In genomic region chr4:76210502-76210901, GRCh38 we compare ENCODE assay signal across 11 cellular contexts. TPM values are rescaled to one million over a fixed set of nuclear protein-coding genes. Genes with fewer than 3 reads are reported as not detected.
DNase-seq lines count a peak whose midpoint lies in the region; ATAC-seq and TF ChIP-seq lines count a peak whose summit lies in the region.
"Had no signal": no experiment of that assay in that cellular context is flagged by ENCODE, and none has a peak within 500 bp of the region (broad histone marks: within the 10 kb centered on the region; RNA-seq: fewer than 3 reads in every experiment).

No MANE protein-coding gene starts in this region.

- no peaks in the 10 kb centered on the region for H3K9me3 Mint-ChIP-seq in CD8-positive, alpha-beta memory T cell
- H3K9me3 Mint-ChIP-seq in activated T-cell treated with anti-CD3 and anti-CD28 coated beads, Interleukin-2, amount 50 U/mL, for 4 hours: no peaks in the 10 kb centered on the region

- POLR2A ChIA-PET in CD8-positive, alpha-beta memory T cell (lab: Charles Lee): no interaction called here

- H3K36me3 Mint-ChIP-seq in CD8-positive, alpha-beta memory T cell: peaks cover 0 to 7% (median 1%) of the 10 kb centered on the region in 3 donors
- no peaks in the 10 kb centered on the region for H3K36me3 Mint-ChIP-seq in activated T-cell treated with anti-CD3 and anti-CD28 coated beads, Interleukin-2, amount 50 U/mL, for 4 hours (ENCODE audit: insufficient read depth)

- no peak for TF ChIP-seq CTCF in VCaP (conservative IDR thresholded peaks at IDR 0.05)
- no peak for TF ChIP-seq CTCF in hepatocyte (IDR thresholded peaks at IDR 0.05; ENCODE audit: poor library complexity)

- H3K27ac Mint-ChIP-seq in CD8-positive, alpha-beta memory T cell: peak overlapping the region in 5 of 8 donors; percentile 1 to 86 (median 29)

- no peak overlapping the region for H2AFZ ChIP-seq in hepatocyte

- no peak for DNase-seq in CD8-positive, alpha-beta memory T cell
- no peak for DNase-seq in hepatocyte (ENCODE audit: low spot score)
- DNase-seq in DMS153 (lab: John Stamatoyannopoulos, UW): no peak
- DNase-seq in T1000 (lab: John Stamatoyannopoulos, UW): no peak
- DNase-seq in activated T-cell treated with anti-CD3 and anti-CD28 coated beads, Interleukin-2, amount 50 U/mL, for 4 hours: no peak
- DNase-seq: activated CD4-positive, alpha-beta T cell treated with anti-CD3 and anti-CD28 coated beads, Interleukin-2, amount 50 U/mL, for 48 hours; NCI-H2171; occipital lobe had no signal

- peaks cover 0 to 2% of the 10 kb centered on the region in 2 donors for H3K27me3 Mint-ChIP-seq in CD8-positive, alpha-beta memory T cell
- H3K27me3 Mint-ChIP-seq in activated T-cell treated with anti-CD3 and anti-CD28 coated beads, Interleukin-2, amount 50 U/mL, for 4 hours (ENCODE audit: low read depth): no peaks in the 10 kb centered on the region

- H3K9me2 ChIP-seq in hepatocyte (replicated peaks; ENCODE audit: insufficient read depth): no peaks in the 10 kb centered on the region

- no peaks in the 10 kb centered on the region for H3K9me3 ChIP-seq in CD8-positive, alpha-beta memory T cell (ENCODE audit: low read length)
- no peaks in the 10 kb centered on the region for H3K9me3 ChIP-seq in hepatocyte (ENCODE audit: low read depth)

- peaks cover 50 to 80% (median 75%) of the 10 kb centered on the region in 3 donors for H3K4me1 Mint-ChIP-seq in CD8-positive, alpha-beta memory T cell
- H3K4me1 Mint-ChIP-seq in activated T-cell treated with anti-CD3 and anti-CD28 coated beads, Interleukin-2, amount 50 U/mL, for 4 hours (ENCODE audit: low read depth): peaks cover 51% of the 10 kb centered on the region

- H4K20me1 ChIP-seq in hepatocyte (ENCODE audit: insufficient read depth, poor library complexity, severe bottlenecking): peaks cover 19% of the 10 kb centered on the region

- H3K4me1 ChIP-seq in CD8-positive, alpha-beta memory T cell (ENCODE audit: insufficient read depth, low read length): peaks cover 33% of the 10 kb centered on the region
- H3K4me1 ChIP-seq in hepatocyte (ENCODE audit: insufficient read depth): peaks cover 56% of the 10 kb centered on the region

- WGBS in hepatocyte (ENCODE audit: low lambda C conversion rate, missing lambda C conversion rate): 81% methylated on average over 3 of the region's 3 CpGs

- no peak overlapping the region for H3K4me3 ChIP-seq in CD8-positive, alpha-beta memory T cell (ENCODE audit: low read length)
- H3K4me3 ChIP-seq in hepatocyte (no peak overlapping the region), skin epidermis (no peak overlapping the region)

- no peak for ATAC-seq in GM21515 (IDR thresholded peaks at IDR 0.05; ENCODE audit: unreplicated experiment)
- ATAC-seq in activated T-cell treated with anti-CD3 and anti-CD28 coated beads, Interleukin-2, amount 50 U/mL, for 4 hours: no peak

- H3K27me3 ChIP-seq in CD8-positive, alpha-beta memory T cell (ENCODE audit: insufficient read depth, low read length, poor library complexity, severe bottlenecking): no peaks in the 10 kb centered on the region
- no peaks in the 10 kb centered on the region for H3K27me3 ChIP-seq in hepatocyte

- peak overlapping the region in 1 of 7 donors; percentile 89 for H3K4me3 Mint-ChIP-seq in CD8-positive, alpha-beta memory T cell
- H3K4me3 Mint-ChIP-seq in activated T-cell treated with anti-CD3 and anti-CD28 coated beads, Interleukin-2, amount 50 U/mL, for 4 hours: no peak overlapping the region

- no peak overlapping the region for H3K27ac ChIP-seq in CD8-positive, alpha-beta memory T cell (ENCODE audit: low read depth, low read length)
- H3K27ac ChIP-seq in VCaP: peak overlapping the region; percentile 98
- H3K27ac ChIP-seq in hepatocyte: peak overlapping the region; percentile 6
- H3K27ac ChIP-seq in skin epidermis: peak overlapping the region in 18 of 21 experiments; percentile 0 to 98 (median 84)

- H3K79me2 ChIP-seq in hepatocyte: peaks cover 82% of the 10 kb centered on the region

- H3K4me2 ChIP-seq in hepatocyte: peak overlapping the region; percentile 85

- H3K36me3 ChIP-seq in CD8-positive, alpha-beta memory T cell (ENCODE audit: insufficient read depth, low read length): no peaks in the 10 kb centered on the region
- H3K36me3 ChIP-seq in hepatocyte (replicated peaks; ENCODE audit: insufficient read depth, low read depth): no peaks in the 10 kb centered on the region

- CTCF ChIA-PET in CD8-positive, alpha-beta memory T cell (lab: Charles Lee): interaction anchor here (8.6 kb wide), 1 partner anchor 31 kb away, joined by 32 read pairs; no protein-coding TSS in a partner anchor

RNA-seq across cellular contexts. Expression of gene SCARB2, which starts 3.1 kb away (rescaled TPM):
- total RNA-seq in CD8-positive, alpha-beta memory T cell: 1 to 10 TPM; 6.2 to 6.7 TPM
- 17.6 TPM for polyA plus RNA-seq in CD8-positive, alpha-beta memory T cell
- total RNA-seq in hepatocyte: 244 and 246 TPM in 2 replicates
- polyA plus RNA-seq in hepatocyte: 85.8 and 131 TPM in 2 replicates
- total RNA-seq in activated T-cell treated with anti-CD3 and anti-CD28 coated beads, Interleukin-2, amount 50 U/mL, for 4 hours: 1 to 10 TPM; 3.5 to 5.3 (median 4.6) TPM

RNA-seq across cellular contexts. Expression of gene FAM47E, which starts 41.0 kb away (rescaled TPM):
- not detected for total RNA-seq in CD8-positive, alpha-beta memory T cell
- not detected for polyA plus RNA-seq in CD8-positive, alpha-beta memory T cell
- 5.9 and 9.3 TPM in 2 replicates for total RNA-seq in hepatocyte
- 8.9 and 11.1 TPM in 2 replicates for polyA plus RNA-seq in hepatocyte
- total RNA-seq in activated T-cell treated with anti-CD3 and anti-CD28 coated beads, Interleukin-2, amount 50 U/mL, for 4 hours: not detected

Comparison
In these comparisons a context has a peak if more than half of its experiments do, and no peak if none do; other contexts are left out.
1. RNA of gene SCARB2, which starts 3.1 kb away (total RNA-seq): 244 to 246 TPM in hepatocyte; 6.2 to 6.7 TPM in CD8-positive, alpha-beta memory T cell and 3.5 to 5.3 TPM in activated T-cell treated with anti-CD3 and anti-CD28 coated beads, Interleukin-2, amount 50 U/mL, for 4 hours; every median in the first group is over 10 times any median in the second.